In the genomic region with DNA sequence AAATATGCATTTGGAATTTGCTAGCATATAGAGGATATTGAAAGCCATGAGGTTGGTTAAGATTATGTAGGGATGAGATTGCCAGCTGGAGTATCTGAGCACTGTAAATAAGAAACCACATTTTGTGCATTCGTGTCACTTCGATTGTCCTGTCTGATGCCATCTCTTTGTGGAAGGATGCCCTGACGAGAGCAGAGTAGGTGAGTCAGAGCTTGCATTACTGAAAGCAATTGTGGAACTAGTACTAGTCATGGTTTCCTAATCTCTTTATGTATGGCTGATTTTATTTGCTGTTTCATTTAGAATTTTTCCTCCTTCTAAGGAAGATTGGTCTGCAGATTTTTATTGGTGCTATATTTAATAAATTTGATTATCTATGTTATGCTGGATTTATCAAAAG, we compare ENCODE assay signal across 23 cellular contexts. TPM values are rescaled to one million over a fixed set of nuclear protein-coding genes. Genes with fewer than 3 reads are reported as not detected.
"Had no signal": no experiment of that assay in that cellular context is flagged by ENCODE, and none has a peak within 500 bp of the region (broad histone marks: within the 10 kb centered on the region; RNA-seq: fewer than 3 reads in every experiment).

No MANE protein-coding gene starts in this region.

- H3K36me3 Mint-ChIP-seq: activated CD8-positive, alpha-beta memory T cell treated with anti-CD3 and anti-CD28 coated beads, Interleukin-2, amount 10 ng/mL, durations not matched to agents 7 days and 5 days; activated naive CD4-positive, alpha-beta T cell treated with anti-CD3 and anti-CD28 coated beads, Interleukin-2, amount 50 U/mL, for 24 hours; brain; natural killer cell treated with Interleukin-12 subunit alpha and Interleukin-12 subunit beta and Interleukin-15 and Interleukin-18, amount 100 ng/mL, for 72 hours had no signal

- ATAC-seq: activated CD4-positive, CD25-positive, alpha-beta regulatory T cell treated with anti-CD3 and anti-CD28 coated beads, Interleukin-2, amount 50 U/mL, for 24 hours; activated CD8-positive, alpha-beta memory T cell treated with anti-CD3 and anti-CD28 coated beads, Interleukin-2, amount 10 ng/mL, durations not matched to agents 7 days and 5 days; heart left ventricle; mucosa of descending colon; natural killer cell treated with Interleukin-12 subunit alpha and Interleukin-12 subunit beta and Interleukin-15 and Interleukin-18, amount 100 ng/mL, for 72 hours; right cardiac atrium had no signal

- H3K4me3 Mint-ChIP-seq: activated CD8-positive, alpha-beta memory T cell treated with anti-CD3 and anti-CD28 coated beads, Interleukin-2, amount 10 ng/mL, durations not matched to agents 7 days and 5 days; activated naive CD4-positive, alpha-beta T cell treated with anti-CD3 and anti-CD28 coated beads, Interleukin-2, amount 50 U/mL, for 24 hours; activated T-cell treated with anti-CD3 and anti-CD28 coated beads, Interleukin-2, amount 50 U/mL, for 24 hours; brain; endodermal cell; natural killer cell treated with Interleukin-12 subunit alpha and Interleukin-12 subunit beta and Interleukin-15 and Interleukin-18, amount 100 ng/mL, for 72 hours had no signal

- H3K9me3 ChIP-seq: heart left ventricle, mucosa of descending colon, stomach, thoracic aorta had no signal

- H3K4me1 Mint-ChIP-seq: activated CD8-positive, alpha-beta memory T cell treated with anti-CD3 and anti-CD28 coated beads, Interleukin-2, amount 10 ng/mL, durations not matched to agents 7 days and 5 days; activated naive CD4-positive, alpha-beta T cell treated with anti-CD3 and anti-CD28 coated beads, Interleukin-2, amount 50 U/mL, for 24 hours had no signal

- H3K4me1 ChIP-seq: heart left ventricle, stomach had no signal

- H3K27me3 Mint-ChIP-seq: activated CD8-positive, alpha-beta memory T cell treated with anti-CD3 and anti-CD28 coated beads, Interleukin-2, amount 10 ng/mL, durations not matched to agents 7 days and 5 days; activated naive CD4-positive, alpha-beta T cell treated with anti-CD3 and anti-CD28 coated beads, Interleukin-2, amount 50 U/mL, for 24 hours; activated T-cell treated with anti-CD3 and anti-CD28 coated beads, Interleukin-2, amount 50 U/mL, for 24 hours; brain; natural killer cell treated with Interleukin-12 subunit alpha and Interleukin-12 subunit beta and Interleukin-15 and Interleukin-18, amount 100 ng/mL, for 72 hours had no signal

- H3K9me3 Mint-ChIP-seq: activated T-cell treated with anti-CD3 and anti-CD28 coated beads, Interleukin-2, amount 50 U/mL, for 24 hours had no signal

- H3K36me3 ChIP-seq: heart left ventricle, stomach, thoracic aorta had no signal

- H3K27ac Mint-ChIP-seq: activated CD8-positive, alpha-beta memory T cell treated with anti-CD3 and anti-CD28 coated beads, Interleukin-2, amount 10 ng/mL, durations not matched to agents 7 days and 5 days; activated naive CD4-positive, alpha-beta T cell treated with anti-CD3 and anti-CD28 coated beads, Interleukin-2, amount 50 U/mL, for 24 hours; activated T-cell treated with anti-CD3 and anti-CD28 coated beads, Interleukin-2, amount 50 U/mL, for 24 hours; brain; endodermal cell; natural killer cell treated with Interleukin-12 subunit alpha and Interleukin-12 subunit beta and Interleukin-15 and Interleukin-18, amount 100 ng/mL, for 72 hours had no signal

- H3K4me3 ChIP-seq: heart left ventricle, mucosa of descending colon, stomach, thoracic aorta had no signal

- DNase-seq: activated CD4-positive, alpha-beta T cell treated with anti-CD3 and anti-CD28 coated beads, Interleukin-2, amount 50 U/mL, for 48 hours; activated CD8-positive, alpha-beta memory T cell treated with anti-CD3 and anti-CD28 coated beads, Interleukin-2, amount 10 ng/mL, durations not matched to agents 7 days and 5 days; activated effector memory CD4-positive, alpha-beta T cell treated with Interleukin-2 at 50 U/mL for 16 hours; activated T-cell treated with anti-CD3 and anti-CD28 coated beads, Interleukin-2, amount 50 U/mL, for 24 hours; amygdala; cerebellar nuclear complex; dermis blood vessel endothelial cell; endodermal cell; heart left ventricle; mucosa of descending colon; nucleus accumbens; right cardiac atrium; small intestine; stomach had no signal

- H3K27me3 ChIP-seq: heart left ventricle, stomach had no signal

- H3K27ac ChIP-seq: heart left ventricle, stomach, thoracic aorta had no signal

RNA-seq across cellular contexts. Expression of a gene that starts 14.5 kb away (rescaled TPM):
- total RNA-seq: activated CD8-positive, alpha-beta memory T cell treated with anti-CD3 and anti-CD28 coated beads, Interleukin-2, amount 10 ng/mL, durations not matched to agents 7 days and 5 days; dermis blood vessel endothelial cell; frontal cortex; heart left ventricle; lung microvascular endothelial cell; mucosa of descending colon; natural killer cell treated with Interleukin-12 subunit alpha and Interleukin-12 subunit beta and Interleukin-15 and Interleukin-18, amount 100 ng/mL, for 72 hours; posterior vena cava; right cardiac atrium; stomach; thoracic aorta had no signal
- polyA plus RNA-seq: esophagus, heart left ventricle, right cardiac atrium, small intestine, stomach had no signal
